Comparison of ENCODE assay signal across 8 cellular contexts in the genomic region with DNA sequence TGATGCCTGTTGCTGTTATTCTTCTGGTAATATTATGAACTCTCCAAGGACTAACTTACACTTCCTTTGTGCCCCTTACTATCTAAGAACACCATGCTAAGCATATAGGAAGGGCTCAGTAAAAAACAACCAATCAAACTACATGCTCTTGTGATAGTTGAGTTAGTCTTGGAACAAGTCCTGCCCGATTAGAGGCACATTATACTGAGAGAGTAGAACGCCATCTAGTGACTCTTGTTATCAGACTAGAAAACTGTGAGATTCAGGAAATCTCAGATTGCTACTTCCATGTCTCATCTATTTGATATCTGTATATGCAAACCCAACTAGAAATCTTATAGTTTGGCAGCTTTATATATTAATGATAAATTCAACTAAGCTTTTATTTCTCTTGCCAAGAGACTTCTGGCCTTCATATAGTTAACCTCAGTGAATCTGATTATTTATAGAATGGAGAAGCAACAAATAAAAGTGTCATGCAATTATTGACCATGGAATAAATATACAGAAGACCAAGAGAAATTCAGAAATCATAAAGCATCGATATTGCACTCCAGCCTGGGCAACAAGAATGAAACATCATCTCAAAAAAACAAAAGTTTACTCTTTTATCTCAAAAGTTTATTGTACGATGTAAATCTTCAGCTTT. TPM values are rescaled to one million over a fixed set of nuclear protein-coding genes. Genes with fewer than 3 reads are reported as not detected.
DNase-seq lines count a peak whose midpoint lies in the region; ATAC-seq, FAIRE-seq and TF ChIP-seq lines count a peak whose summit lies in the region.

No MANE protein-coding gene starts in this region.

- H3K27me3 Mint-ChIP-seq in immature natural killer cell (ENCODE audit: low read depth in 3 of 3) = peaks cover 5 to 10% (median 7%) of the 10 kb centered on the region in 3 donors

- TF ChIP-seq POLR2A in K562 (conservative IDR thresholded peaks at IDR 0.05) = no peak

- TF ChIP-seq RAD21 in K562 (CRISPR knock-in tag; conservative IDR thresholded peaks at IDR 0.05 in 1 of 2, IDR thresholded peaks at IDR 0.05 in 1 of 2) = peak; percentile 80 to 95

- no peak overlapping the region for H3K4me2 ChIP-seq in K562 (ENCODE audit: insufficient read depth, low read length)

- CTCF ChIA-PET in K562 (lab: Yijun Ruan, JAX; ENCODE audit: low intra/inter-chr PET ratio) = interaction anchor here (0.8 to 2.8 kb wide), 5 partner anchors 93 to 435 kb away, joined by 3 to 35 read pairs (median 7); partner anchors contain the start of gene NIPAL3

- peak; percentile 56 for DNase-seq in Caki2 (ENCODE audit: low read depth)
- DNase-seq in HPDE6-E6E7 (ENCODE audit: extremely low spot score) = peak; percentile 55
- peak; percentile 63 for DNase-seq in NCI-H748 (lab: John Stamatoyannopoulos, UW; ENCODE audit: unreplicated experiment)
- DNase-seq in K562 (ENCODE audit: extremely low read depth in 1 of 4, low spot score in 3 of 4) = peak; percentile 37 to 72 (median 56)
- peak; percentile 19 to 49 (median 23) for DNase-seq in immature natural killer cell
- peak; percentile 95 for DNase-seq in superior temporal gyrus (ENCODE audit: extremely low spot score)
- no peak for DNase-seq in stimulated activated CD4-positive, alpha-beta T cell treated with anti-CD3 and anti-CD28 coated beads, Interleukin-4, amount 100 ng/mL, for 1 hour

- H3K9me3 ChIP-seq in K562 (replicated peaks; ENCODE audit: control insufficient read depth, insufficient read depth, low read depth, low read length) = no peaks in the 10 kb centered on the region

- no peak overlapping the region for H3K4me3 ChIP-seq in K562

- H3K27me3 ChIP-seq in K562 (ENCODE audit: control insufficient read depth in 2 of 2, insufficient read depth in 2 of 2, low read length in 2 of 2) = peaks cover 17 to 23% of the 10 kb centered on the region in 2 experiments

- no peaks in the 10 kb centered on the region for H4K20me1 ChIP-seq in K562 (replicated peaks; ENCODE audit: control insufficient read depth, insufficient read depth, low read length)

- TF ChIP-seq EP300 in K562 (IDR thresholded peaks at IDR 0.05; ENCODE audit: low read length) = no peak

- peak; percentile 78 for FAIRE-seq in K562 (lab: Jason Lieb, UNC)

- no TSS peak for BruUV-seq in K562 (replicated peaks; lab: Mats Ljungman, UMichigan)

- H3K9ac ChIP-seq in K562 (ENCODE audit: insufficient read depth in 1 of 2, low read depth in 2 of 2, low read length in 2 of 2) = no peak overlapping the region

- H2AFZ ChIP-seq in K562 (ENCODE audit: low read depth, low read length) = no peak overlapping the region

- POLR2A ChIA-PET in K562 (lab: Yijun Ruan, JAX) = no interaction called here

- no peak overlapping the region for H3K4me3 Mint-ChIP-seq in immature natural killer cell

- peak; percentile 91 for ATAC-seq in K562
- no peak for ATAC-seq in GM18867 (IDR thresholded peaks at IDR 0.05; ENCODE audit: unreplicated experiment)

- H3K36me3 Mint-ChIP-seq in immature natural killer cell = no peaks in the 10 kb centered on the region

- intact Hi-C loops in K562 (cut with micrococcal nuclease) = loop anchor here (1.0 to 5.0 kb wide), 4 partner anchors 43 to 436 kb away; no protein-coding TSS in a partner anchor

- H3K79me2 ChIP-seq in K562 (ENCODE audit: control insufficient read depth, insufficient read depth, low read length) = no peaks in the 10 kb centered on the region

- H3K27ac Mint-ChIP-seq in immature natural killer cell = peak overlapping the region in 1 of 6 donors; percentile 60

- peaks cover 0 to 4% of the 10 kb centered on the region in 2 donors for H3K4me1 Mint-ChIP-seq in immature natural killer cell

- 8% methylated on average over 4 of the region's 4 CpGs for WGBS in K562 (ENCODE audit: insufficient coverage, low coverage, missing lambda C conversion rate)

- peak; percentile 53 to 85 (median 69); a peak in 5 of 6 replicates for TF ChIP-seq CTCF in K562 (IDR thresholded peaks at IDR 0.05 in 2 of 3, conservative IDR thresholded peaks at IDR 0.05 in 1 of 3; ENCODE audit: insufficient read depth in 2 of 3, low read depth in 1 of 3, low read length in 3 of 3)

- no peaks in the 10 kb centered on the region for H3K4me1 ChIP-seq in K562 (replicated peaks in 1 of 2; ENCODE audit: control insufficient read depth in 2 of 2, insufficient read depth in 2 of 2, low read length in 2 of 2)

- H3K9me1 ChIP-seq in K562 (ENCODE audit: control insufficient read depth, insufficient read depth, low read length) = no peaks in the 10 kb centered on the region

- no peaks in the 10 kb centered on the region for H3K9me3 Mint-ChIP-seq in immature natural killer cell

- in situ Hi-C loops in Caki2 (cut with HindIII; ENCODE audit: low pct_unique_long_range_greater_than_20kb, low sequenced_read_pairs) (loop anchor here (10.0 to 25.0 kb wide), 2 partner anchors 223 to 441 kb away; partner anchors contain the start of genes NIPAL3 and STPG1), K562 (cut with MboI) (loop anchor here (10.0 kb wide), 1 partner anchor 431 kb away; no protein-coding TSS in a partner anchor)

- no peak overlapping the region for H3K27ac ChIP-seq in K562 (ENCODE audit: extremely low read depth, low read depth, low read length)

- no peaks in the 10 kb centered on the region for H3K36me3 ChIP-seq in K562 (ENCODE audit: control insufficient read depth, insufficient read depth, low read length)

TF ChIP-seq in K562, 482 proteins besides CTCF, POLR2A, EP300 and RAD21 (continues in another document):
- 0 out of 2 replicates have a peak, but pooled peaks have one; percentile 56 for TF ChIP-seq SMC3 (conservative IDR thresholded peaks at IDR 0.05; ENCODE audit: insufficient read depth, low read depth, low read length)
- peak; percentile 62 to 68 for TF ChIP-seq KDM1A (IDR thresholded peaks at IDR 0.05)
- TF ChIP-seq, protein P1, sequence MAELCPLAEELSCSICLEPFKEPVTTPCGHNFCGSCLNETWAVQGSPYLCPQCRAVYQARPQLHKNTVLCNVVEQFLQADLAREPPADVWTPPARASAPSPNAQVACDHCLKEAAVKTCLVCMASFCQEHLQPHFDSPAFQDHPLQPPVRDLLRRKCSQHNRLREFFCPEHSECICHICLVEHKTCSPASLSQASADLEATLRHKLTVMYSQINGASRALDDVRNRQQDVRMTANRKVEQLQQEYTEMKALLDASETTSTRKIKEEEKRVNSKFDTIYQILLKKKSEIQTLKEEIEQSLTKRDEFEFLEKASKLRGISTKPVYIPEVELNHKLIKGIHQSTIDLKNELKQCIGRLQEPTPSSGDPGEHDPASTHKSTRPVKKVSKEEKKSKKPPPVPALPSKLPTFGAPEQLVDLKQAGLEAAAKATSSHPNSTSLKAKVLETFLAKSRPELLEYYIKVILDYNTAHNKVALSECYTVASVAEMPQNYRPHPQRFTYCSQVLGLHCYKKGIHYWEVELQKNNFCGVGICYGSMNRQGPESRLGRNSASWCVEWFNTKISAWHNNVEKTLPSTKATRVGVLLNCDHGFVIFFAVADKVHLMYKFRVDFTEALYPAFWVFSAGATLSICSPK (IDR thresholded peaks at IDR 0.05; ENCODE audit: borderline replicate concordance) = no peak
- TF ChIP-seq NR4A1 (CRISPR knock-in tag; IDR thresholded peaks at IDR 0.05) = no peak
- no peak for TF ChIP-seq NR4A1 (tag; IDR thresholded peaks at IDR 0.05)
- no peak for TF ChIP-seq E4F1 (CRISPR knock-in tag; IDR thresholded peaks at IDR 0.05; ENCODE audit: borderline replicate concordance)
- no peak for TF ChIP-seq FOXM1 (IDR thresholded peaks at IDR 0.05; ENCODE audit: low read depth)
- no peak for TF ChIP-seq FOXM1 (CRISPR knock-in tag; IDR thresholded peaks at IDR 0.05; ENCODE audit: low read depth)
- TF ChIP-seq ZNF75A (CRISPR knock-in tag; IDR thresholded peaks at IDR 0.05) = no peak
- no peak for TF ChIP-seq ZNF274 (IDR thresholded peaks at IDR 0.05; ENCODE audit: borderline replicate concordance, low read depth, low read length)
- TF ChIP-seq RHOXF2B (CRISPR knock-in tag; conservative IDR thresholded peaks at IDR 0.05) = no peak

RNA-seq across cellular contexts. Expression of gene SRRM1, which starts 7.8 kb away (rescaled TPM):
- total RNA-seq in Caki2 (2014; rRNA removed; shearing (Covaris generic); ENCODE audit: low replicate concordance) = 6.1 and 9.8 TPM in 2 replicates
- 217 and 656 TPM in 2 replicates for total RNA-seq in K562 (2011; cell fraction: chromatin; rRNA removed; ENCODE audit: low replicate concordance)
- total RNA-seq in K562 (2011; cell fraction: nucleolus; rRNA removed) = 132 and 167 TPM in 2 replicates
- total RNA-seq in K562 (2011; cell fraction: nucleoplasm; rRNA removed) = 277 and 407 TPM in 2 replicates
- 54.5 and 59.4 TPM in 2 replicates for total RNA-seq in K562 (2014; rRNA removed)
- 81.0 and 89.6 TPM in 2 replicates for total RNA-seq in K562 (2014; rRNA removed; fragmentation: Illumina TruSeq; extraction: Trizol)
- total RNA-seq in K562 (2015; rRNA removed; fragmentation: Illumina TruSeq; extraction: Trizol) = 86.4 and 86.7 TPM in 2 replicates
- 200 and 225 TPM in 2 replicates for total RNA-seq in K562 (2021)
- 76.5 and 152 TPM in 2 replicates for polyA plus RNA-seq in K562 (2011; rRNA removed)
- polyA plus RNA-seq in K562 (2011; cell fraction: cytosol; rRNA removed) = 38.3 and 58.6 TPM in 2 replicates
- polyA plus RNA-seq in K562 (2011; cell fraction: nucleus; rRNA removed) = 322 and 323 TPM in 2 replicates
- 92.3 and 93.9 TPM in 2 replicates for polyA plus RNA-seq in K562 (2012)
- polyA plus RNA-seq in K562 (2014; fragmentation: Illumina TruSeq; extraction: Trizol) = 152 and 179 TPM in 2 replicates
- polyA plus RNA-seq in K562 (2014; fragmentation: Nextera tagmentation; extraction: Ambion mirVana) = 100 to 1,000 TPM; 115 to 268 TPM
- polyA plus RNA-seq in K562 (2014; rRNA removed) = 112 and 141 TPM in 2 replicates
- 132 and 178 TPM in 2 replicates for polyA minus RNA-seq in K562 (2011; rRNA and poly(A)+ RNA removed)
- 73.1 and 83.0 TPM in 2 replicates for polyA minus RNA-seq in K562 (2011; cell fraction: cytosol; rRNA and poly(A)+ RNA removed)
- 176 and 371 TPM in 2 replicates for polyA minus RNA-seq in K562 (2011; cell fraction: nucleus; rRNA and poly(A)+ RNA removed)
- polyA plus RNA-seq in immature natural killer cell = 100 to 1,000 TPM in 2 of 3 donors, 10 to 100 TPM in 1; 41.4 to 266 (median 103) TPM
